ENCODE assay signal across 8 cellular contexts in the genomic region with DNA sequence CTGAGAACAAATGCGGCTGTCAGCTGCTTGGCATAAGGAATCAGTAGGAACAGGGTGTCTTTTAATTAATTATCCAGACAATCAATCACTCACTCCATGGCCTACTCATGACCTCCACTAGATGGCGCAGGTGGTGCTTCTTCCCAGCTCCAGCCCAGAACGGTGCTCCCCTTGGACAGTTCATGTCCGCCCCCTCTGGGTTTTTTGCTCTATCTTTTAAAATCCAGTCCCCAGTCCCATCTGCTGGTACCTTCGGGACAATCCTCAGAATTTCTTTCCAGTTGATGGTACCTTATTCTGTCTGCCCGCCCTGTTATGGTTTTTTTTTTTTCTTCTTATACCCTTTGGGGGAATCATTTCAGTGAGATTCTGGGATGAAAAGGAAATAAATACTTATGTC.
DNase-seq lines count a peak whose midpoint lies in the region; ATAC-seq and TF ChIP-seq lines count a peak whose summit lies in the region.

No MANE protein-coding gene starts in this region.

- BruUV-seq in Calu3 (replicated peaks; lab: Mats Ljungman, UMichigan) (no TSS peak), Panc1 (replicated peaks; lab: Mats Ljungman, UMichigan) (no TSS peak)

- no peak overlapping the region for H3K27ac ChIP-seq in Panc1 (ENCODE audit: low read length)

- H3K27me3 ChIP-seq in Panc1 (ENCODE audit: control insufficient read depth, insufficient read depth, low read length) = no peaks in the 10 kb centered on the region

- no peaks in the 10 kb centered on the region for H3K9me3 ChIP-seq in Panc1 (ENCODE audit: control insufficient read depth, insufficient read depth, low read depth, low read length)

- H3K4me3 ChIP-seq in Panc1 (ENCODE audit: low read depth in 2 of 2, low read length in 2 of 2) = no peak overlapping the region

- H3K36me3 ChIP-seq in Panc1 (ENCODE audit: control insufficient read depth, insufficient read depth, low read length) = no peaks in the 10 kb centered on the region

- POLR2A ChIA-PET in Panc1 (lab: Charles Lee) = no interaction called here

- H3K36me3 Mint-ChIP-seq in Calu3 (ENCODE audit: insufficient read depth, unreplicated experiment) = no peaks in the 10 kb centered on the region
- no peaks in the 10 kb centered on the region for H3K36me3 Mint-ChIP-seq in activated naive CD4-positive, alpha-beta T cell treated with anti-CD3 and anti-CD28 coated beads, Interleukin-2, amount 10 ng/mL, durations not matched to agents 7 days and 5 days

- peaks cover 18% of the 10 kb centered on the region for H3K27me3 Mint-ChIP-seq in Calu3 (ENCODE audit: unreplicated experiment)
- peaks cover 16% of the 10 kb centered on the region for H3K27me3 Mint-ChIP-seq in activated naive CD4-positive, alpha-beta T cell treated with anti-CD3 and anti-CD28 coated beads, Interleukin-2, amount 10 ng/mL, durations not matched to agents 7 days and 5 days

- H3K4me3 Mint-ChIP-seq in Calu3 (ENCODE audit: low read depth, unreplicated experiment) = no peak overlapping the region
- no peak overlapping the region for H3K4me3 Mint-ChIP-seq in activated naive CD4-positive, alpha-beta T cell treated with anti-CD3 and anti-CD28 coated beads, Interleukin-2, amount 10 ng/mL, durations not matched to agents 7 days and 5 days

- no peaks in the 10 kb centered on the region for H3K4me1 ChIP-seq in Panc1 (ENCODE audit: control insufficient read depth, insufficient read depth, low read length)

- H3K4me1 Mint-ChIP-seq in Calu3 (ENCODE audit: low read depth, unreplicated experiment) = peaks cover under 1% of the 10 kb centered on the region
- H3K4me1 Mint-ChIP-seq in activated naive CD4-positive, alpha-beta T cell treated with anti-CD3 and anti-CD28 coated beads, Interleukin-2, amount 10 ng/mL, durations not matched to agents 7 days and 5 days = peaks cover under 1% of the 10 kb centered on the region

- CTCF ChIA-PET in Calu3 (lab: Charles Lee) (interaction anchor here (0.5 to 1.2 kb wide), 3 partner anchors 24 to 77 kb away, joined by 4 to 7 read pairs (median 4); no protein-coding TSS in a partner anchor), Panc1 (lab: Charles Lee) (interaction anchor here (2.3 kb wide), 1 partner anchor 27 kb away, joined by 6 read pairs; no protein-coding TSS in a partner anchor)
- CTCF ChIA-PET in activated naive CD4-positive, alpha-beta T cell treated with anti-CD3 and anti-CD28 coated beads, Interleukin-2, amount 10 ng/mL, durations not matched to agents 7 days and 5 days (lab: Charles Lee) = interaction anchor here (0.7 to 1.8 kb wide), 11 partner anchors 10 to 212 kb away, joined by 3 to 14 read pairs (median 5); no protein-coding TSS in a partner anchor

- intact Hi-C loops in Calu3 (cut with micrococcal nuclease; ENCODE audit: unreplicated experiment) = no loop called here
- intact Hi-C loops in Panc1 (cut with micrococcal nuclease; ENCODE audit: unreplicated experiment) = no loop called here
- intact Hi-C loops in left ventricle myocardium superior (cut with micrococcal nuclease) = no loop called here

- no peaks in the 10 kb centered on the region for H3K9me3 Mint-ChIP-seq in Calu3 (ENCODE audit: low read depth, unreplicated experiment)
- no peaks in the 10 kb centered on the region for H3K9me3 Mint-ChIP-seq in activated naive CD4-positive, alpha-beta T cell treated with anti-CD3 and anti-CD28 coated beads, Interleukin-2, amount 10 ng/mL, durations not matched to agents 7 days and 5 days

- in situ Hi-C loops in Panc1 (cut with HindIII; ENCODE audit: low pct_unique_long_range_greater_than_20kb, low sequenced_read_pairs) = no loop called here

- DNase-seq in Calu3 = peak; percentile 71
- peak; percentile 54 for DNase-seq in HuH-7.5 (ENCODE audit: low spot score)
- peak; percentile 22 for DNase-seq in Panc1 (ENCODE audit: low read depth, low spot score)
- peak; percentile 55 for DNase-seq in activated naive CD4-positive, alpha-beta T cell treated with anti-CD3 and anti-CD28 coated beads, Interleukin-2, amount 10 ng/mL, durations not matched to agents 7 days and 5 days
- peak; percentile 31 for DNase-seq in left ventricle myocardium superior
- DNase-seq in stimulated activated CD4-positive, alpha-beta T cell treated with anti-CD3 and anti-CD28 coated beads, Interleukin-12 subunit alpha, Interleukin-12 subunit beta, amount 100 ng/mL, for 4 hours = peak; percentile 20
- no peak for DNase-seq in occipital lobe (lab: John Stamatoyannopoulos, UW)

- TF ChIP-seq CTCF in Calu3 (IDR thresholded peaks at IDR 0.05; ENCODE audit: unreplicated experiment) (peak; percentile 85), Panc1 (IDR thresholded peaks at IDR 0.05) (peak; percentile 97)

- ATAC-seq in GM21381 (IDR thresholded peaks at IDR 0.05; ENCODE audit: unreplicated experiment) (peak; percentile 59), Panc1 (peak; percentile 94), left ventricle myocardium superior (peak; percentile 68)

- H3K27ac Mint-ChIP-seq in Calu3 (ENCODE audit: unreplicated experiment) = no peak overlapping the region
- peak overlapping the region; percentile 64 for H3K27ac Mint-ChIP-seq in activated naive CD4-positive, alpha-beta T cell treated with anti-CD3 and anti-CD28 coated beads, Interleukin-2, amount 10 ng/mL, durations not matched to agents 7 days and 5 days
